Comparison of ENCODE assay signal across 21 cellular contexts in the genomic region with DNA sequence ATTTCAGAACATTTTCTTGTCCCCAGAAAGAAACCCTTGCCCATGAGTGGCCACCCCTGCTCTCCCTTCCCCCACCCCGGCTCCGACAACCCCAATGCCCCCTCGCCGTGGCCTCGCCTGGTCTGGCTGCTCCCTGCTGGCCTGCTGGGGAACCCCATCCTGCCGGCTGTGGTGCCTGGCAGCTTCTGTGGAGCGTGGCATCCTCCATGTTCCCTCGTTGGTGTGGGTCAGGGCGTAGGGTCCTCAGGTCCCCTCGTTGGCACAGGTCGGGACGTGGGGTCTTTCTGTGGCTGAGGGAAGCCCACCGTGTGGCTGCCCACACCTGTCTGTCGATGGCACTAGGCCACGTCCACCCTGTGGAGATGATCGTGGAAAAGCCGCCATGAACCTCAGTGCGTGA.
DNase-seq lines count a peak whose midpoint lies in the region; ATAC-seq, FAIRE-seq and TF ChIP-seq lines count a peak whose summit lies in the region.
"Had no signal": no experiment of that assay in that cellular context is flagged by ENCODE, and none has a peak within 500 bp of the region (broad histone marks: within the 10 kb centered on the region; RNA-seq: fewer than 3 reads in every experiment).

No MANE protein-coding gene starts in this region.

- H3K79me1 ChIP-seq in H1 (ENCODE audit: low read depth, low read length), result no peaks in the 10 kb centered on the region; the same call in 1 of the 2 replicates

- no peak overlapping the region for H3K9ac ChIP-seq in H1 (replicated peaks in 1 of 4; ENCODE audit: extremely low read depth in 1 of 4, low read depth in 3 of 4, low read length in 3 of 4)
- H3K9ac ChIP-seq in subcutaneous abdominal adipose tissue (ENCODE audit: low read length in 5 of 5), result peak overlapping the region in 1 of 5 donors; percentile 47

- H3K4ac ChIP-seq in H1 (replicated peaks; ENCODE audit: insufficient read length, low read depth, low read length), result peak overlapping the region; percentile 69

- H3K9me3 ChIP-seq in H1 (ENCODE audit: insufficient read depth in 2 of 2, low read depth in 1 of 2, low read length in 1 of 2) (no peaks in the 10 kb centered on the region), subcutaneous abdominal adipose tissue (ENCODE audit: control insufficient read depth in 5 of 5, low read length in 5 of 5) (no peaks in the 10 kb centered on the region)
- H3K9me3 ChIP-seq: transverse colon had no signal

- H2AK5ac ChIP-seq in H1 (ENCODE audit: low read depth, low read length), result no peak overlapping the region

- H3K27ac Mint-ChIP-seq in activated naive CD8-positive, alpha-beta T cell treated with anti-CD3 and anti-CD28 coated beads for 36 hours, result peak overlapping the region; percentile 19
- H3K27ac Mint-ChIP-seq in activated naive CD8-positive, alpha-beta T cell treated with anti-CD3 and anti-CD28 coated beads, Interleukin-2, amount 50 U/mL, for 24 hours, result no peak overlapping the region
- peak overlapping the region in 4 of 6 donors; percentile 76 to 93 (median 86) for H3K27ac Mint-ChIP-seq in naive B cell
- H3K27ac Mint-ChIP-seq: nephron; T-helper 2 cell treated with Interferon-gamma antibody and Interleukin-4, amounts not matched to agents 5 μg/mL and 100 μg/mL, for 36 hours had no signal

- no peaks in the 10 kb centered on the region for H3K23me2 ChIP-seq in H1 (ENCODE audit: low read depth, low read length)

- no peaks in the 10 kb centered on the region for H4K20me1 ChIP-seq in H1 (replicated peaks in 1 of 2; ENCODE audit: control insufficient read depth in 1 of 2, insufficient read depth in 2 of 2, low read length in 2 of 2)

- FAIRE-seq in H1 (lab: Jason Lieb, UNC), result no peak

- H4K91ac ChIP-seq in H1 (replicated peaks; ENCODE audit: insufficient read length, low read length), result peak overlapping the region; percentile 54

- POLR2A ChIA-PET in H1 (lab: Charles Lee; ENCODE audit: partially characterized antibody), result no interaction called here

- H2BK120ac ChIP-seq in H1 (replicated peaks; ENCODE audit: low read depth, low read length), result no peak overlapping the region

- H3K4me3 Mint-ChIP-seq in activated naive CD8-positive, alpha-beta T cell treated with anti-CD3 and anti-CD28 coated beads for 36 hours, result no peak overlapping the region
- no peak overlapping the region for H3K4me3 Mint-ChIP-seq in activated naive CD8-positive, alpha-beta T cell treated with anti-CD3 and anti-CD28 coated beads, Interleukin-2, amount 50 U/mL, for 24 hours
- peak overlapping the region in 1 of 8 donors; percentile 22 for H3K4me3 Mint-ChIP-seq in naive B cell
- H3K4me3 Mint-ChIP-seq: nephron; T-helper 2 cell treated with Interferon-gamma antibody and Interleukin-4, amounts not matched to agents 5 μg/mL and 100 μg/mL, for 36 hours had no signal

- CTCF ChIA-PET in H1 (lab: Charles Lee; ENCODE audit: partially characterized antibody), result no interaction called here

- no peak for TF ChIP-seq RAD21 in H1 (IDR thresholded peaks at IDR 0.05 in 1 of 2, conservative IDR thresholded peaks at IDR 0.05 in 1 of 2; ENCODE audit: low read depth in 2 of 2, low read length in 2 of 2)

- H3K18ac ChIP-seq in H1 (ENCODE audit: extremely low read depth, low read length), result no peak overlapping the region

- H2AFZ ChIP-seq in H1 (ENCODE audit: low read length), result no peak overlapping the region

- H2BK20ac ChIP-seq in H1 (ENCODE audit: low read length), result no peak overlapping the region

- no peak overlapping the region for H3K4me2 ChIP-seq in H1 (ENCODE audit: insufficient read depth in 1 of 2, low read depth in 2 of 2, low read length in 2 of 2)

- no peaks in the 10 kb centered on the region for H3K79me2 ChIP-seq in H1 (ENCODE audit: control insufficient read depth in 1 of 2, insufficient read depth in 2 of 2, low read length in 2 of 2)

- H3K4me1 ChIP-seq in H1 (replicated peaks in 1 of 4; ENCODE audit: control insufficient read depth in 3 of 4, insufficient read depth in 4 of 4, low read length in 3 of 4), result peaks cover 0 to 11% (median 7%) of the 10 kb centered on the region in 4 experiments; a peak in 5 of 7 replicates
- H3K4me1 ChIP-seq in subcutaneous abdominal adipose tissue (ENCODE audit: control insufficient read depth in 5 of 5, insufficient read depth in 5 of 5, low read length in 5 of 5), result peaks cover 4 to 48% (median 40%) of the 10 kb centered on the region in 5 donors

- no peak for TF ChIP-seq POLR2A in H1 (IDR thresholded peaks at IDR 0.05; ENCODE audit: control extremely low read depth in 1 of 2, low read depth in 2 of 2, low read length in 2 of 2)

- H3K56ac ChIP-seq in H1 (replicated peaks; ENCODE audit: insufficient read length, low read depth, low read length), result no peak overlapping the region

- no peak for TF ChIP-seq CTCF in H1 (IDR thresholded peaks at IDR 0.05; ENCODE audit: control extremely low read depth in 1 of 3, insufficient read depth in 1 of 3, low read depth in 1 of 3, low read length in 3 of 3)

- H3K14ac ChIP-seq in H1 (ENCODE audit: insufficient read length), result no peak overlapping the region

- no peak overlapping the region for H4K5ac ChIP-seq in H1 (ENCODE audit: insufficient read length, low read depth, low read length)

- H2BK5ac ChIP-seq in H1 (ENCODE audit: low read depth, low read length), result no peak overlapping the region; the same call in 1 of the 2 replicates

- H2BK15ac ChIP-seq in H1 (ENCODE audit: low read length), result no peak overlapping the region

- H3K36me3 ChIP-seq in H1 (ENCODE audit: control insufficient read depth in 2 of 4, insufficient read depth in 4 of 4, low read length in 3 of 4), result no peaks in the 10 kb centered on the region
- H3K36me3 ChIP-seq in subcutaneous abdominal adipose tissue (ENCODE audit: control insufficient read depth in 5 of 5, insufficient read depth in 5 of 5, low read length in 5 of 5), result peaks cover 0 to 73% (median 38%) of the 10 kb centered on the region in 5 donors
- H3K36me3 ChIP-seq: transverse colon had no signal

- H3K27me3 ChIP-seq in H1 (replicated peaks in 1 of 4; ENCODE audit: control insufficient read depth in 3 of 4, extremely low read depth in 1 of 4, insufficient read depth in 3 of 4, low read length in 3 of 4) (no peaks in the 10 kb centered on the region), subcutaneous abdominal adipose tissue (ENCODE audit: control insufficient read depth in 5 of 5, insufficient read depth in 4 of 5, low read length in 5 of 5) (no peaks in the 10 kb centered on the region)
- H3K27me3 ChIP-seq: transverse colon had no signal

- 93% methylated on average over 6 of the region's 18 CpGs; no CpG with 5 or more reads in 1 of the 2 experiments for WGBS in H1 (ENCODE audit: extremely low coverage in 1 of 2, insufficient coverage in 1 of 2, insufficient read length in 1 of 2, insufficient replicate concordance in 2 of 2, low coverage in 1 of 2, low lambda C conversion rate in 2 of 2, missing lambda C conversion rate in 1 of 2), 2 experiments

- H3K23ac ChIP-seq in H1 (ENCODE audit: insufficient read length), result no peak overlapping the region

- no peak for DNase-seq in activated naive CD8-positive, alpha-beta T cell treated with anti-CD3 and anti-CD28 coated beads for 36 hours
- no peak for DNase-seq in activated naive CD8-positive, alpha-beta T cell treated with anti-CD3 and anti-CD28 coated beads, Interleukin-2, amount 50 U/mL, for 24 hours
- DNase-seq in H1 (ENCODE audit: low read depth in 1 of 2, low spot score in 2 of 2) (no peak), naive B cell (no peak), NCI-H2227 treated with DMSO at 0.1 percent for 48 hours (lab: John Stamatoyannopoulos, UW) (no peak), NCI-H2196 (lab: John Stamatoyannopoulos, UW; ENCODE audit: unreplicated experiment) (no peak)
- DNase-seq: activated effector memory CD4-positive, alpha-beta T cell treated with anti-CD3 and anti-CD28 coated beads, Interleukin-2, amount 50 U/mL, for 16 hours; AML-193; DMS79; Kasumi-1; midbrain; NCI-H187 treated with DMSO at 0.1 percent for 48 hours; RPMI8226; stimulated activated CD4-positive, alpha-beta T cell treated with anti-CD3 and anti-CD28 coated beads, Interleukin-2, amount 100 ng/mL, for 24 hours; stimulated activated naive CD4-positive, alpha-beta T cell; WERI-Rb-1 had no signal

- ATAC-seq in activated naive CD8-positive, alpha-beta T cell treated with anti-CD3 and anti-CD28 coated beads, Interleukin-2, amount 50 U/mL, for 24 hours, result no peak
- ATAC-seq in naive B cell (ENCODE audit: low read depth in 2 of 2), result no peak
- ATAC-seq in GM18519 (IDR thresholded peaks at IDR 0.05; ENCODE audit: low FRiP score, unreplicated experiment), result no peak

- TF ChIP-seq EP300 in H1 (IDR thresholded peaks at IDR 0.05; ENCODE audit: borderline replicate concordance in 1 of 2, low read depth in 2 of 2, low read length in 2 of 2), result no peak

- no peak overlapping the region for H4K8ac ChIP-seq in H1 (ENCODE audit: extremely low read depth, insufficient read depth, low read length)

- H3K9me3 Mint-ChIP-seq in activated naive CD8-positive, alpha-beta T cell treated with anti-CD3 and anti-CD28 coated beads for 36 hours, result no peaks in the 10 kb centered on the region
- no peaks in the 10 kb centered on the region for H3K9me3 Mint-ChIP-seq in activated naive CD8-positive, alpha-beta T cell treated with anti-CD3 and anti-CD28 coated beads, Interleukin-2, amount 50 U/mL, for 24 hours
- no peaks in the 10 kb centered on the region for H3K9me3 Mint-ChIP-seq in naive B cell
- H3K9me3 Mint-ChIP-seq: nephron; T-helper 2 cell treated with Interferon-gamma antibody and Interleukin-4, amounts not matched to agents 5 μg/mL and 100 μg/mL, for 36 hours had no signal

- H3K4me1 Mint-ChIP-seq in activated naive CD8-positive, alpha-beta T cell treated with anti-CD3 and anti-CD28 coated beads for 36 hours, result peaks cover 9% of the 10 kb centered on the region
- peaks cover 22% of the 10 kb centered on the region for H3K4me1 Mint-ChIP-seq in activated naive CD8-positive, alpha-beta T cell treated with anti-CD3 and anti-CD28 coated beads, Interleukin-2, amount 50 U/mL, for 24 hours
- H3K4me1 Mint-ChIP-seq in naive B cell, result peaks cover 21 to 47% (median 35%) of the 10 kb centered on the region in 3 donors

- H3K4me3 ChIP-seq in H1 (ENCODE audit: extremely low read depth in 1 of 4, insufficient read depth in 2 of 4, low read depth in 3 of 4, low read length in 4 of 4) (no peak overlapping the region), subcutaneous abdominal adipose tissue (ENCODE audit: low read depth in 1 of 5, low read length in 5 of 5) (no peak overlapping the region)
- H3K4me3 ChIP-seq: transverse colon had no signal

- peaks cover 23% of the 10 kb centered on the region for H3K36me3 Mint-ChIP-seq in activated naive CD8-positive, alpha-beta T cell treated with anti-CD3 and anti-CD28 coated beads for 36 hours
- peaks cover 37% of the 10 kb centered on the region for H3K36me3 Mint-ChIP-seq in activated naive CD8-positive, alpha-beta T cell treated with anti-CD3 and anti-CD28 coated beads, Interleukin-2, amount 50 U/mL, for 24 hours (ENCODE audit: low read depth)
- H3K36me3 Mint-ChIP-seq in naive B cell, result no peaks in the 10 kb centered on the region

- no peak overlapping the region for H3K27ac ChIP-seq in H1 (ENCODE audit: low read depth, low read length)
- H3K27ac ChIP-seq in subcutaneous abdominal adipose tissue (ENCODE audit: low read depth, low read length), result peak overlapping the region; percentile 65
- H3K27ac ChIP-seq: WERI-Rb-1 had no signal

- no peaks in the 10 kb centered on the region for H3K27me3 Mint-ChIP-seq in activated naive CD8-positive, alpha-beta T cell treated with anti-CD3 and anti-CD28 coated beads for 36 hours
- H3K27me3 Mint-ChIP-seq in activated naive CD8-positive, alpha-beta T cell treated with anti-CD3 and anti-CD28 coated beads, Interleukin-2, amount 50 U/mL, for 24 hours, result no peaks in the 10 kb centered on the region
- no peaks in the 10 kb centered on the region for H3K27me3 Mint-ChIP-seq in naive B cell

- no peak overlapping the region for H2BK12ac ChIP-seq in H1 (ENCODE audit: low read depth, low read length)
